Comparison of ENCODE assay signal across 38 cellular contexts in the genomic region with DNA sequence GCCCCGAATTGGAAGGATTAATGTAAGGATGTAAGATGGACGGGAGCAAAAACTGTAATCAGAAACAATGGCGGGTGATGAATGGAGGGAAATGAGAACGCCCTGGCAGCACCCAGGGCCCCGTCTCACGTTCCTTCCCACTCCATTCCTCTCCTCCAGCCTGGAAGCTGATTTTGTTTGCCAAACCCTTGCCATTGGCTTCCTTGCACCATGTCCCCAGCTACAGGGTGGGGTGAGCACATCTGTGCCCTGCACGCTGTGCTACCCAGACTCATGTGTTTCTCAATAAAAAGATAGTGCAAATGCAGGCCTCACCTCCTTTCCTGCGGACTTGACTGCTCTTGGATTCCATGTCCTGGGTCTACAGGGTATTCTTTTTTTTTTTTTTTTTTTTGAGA. TPM values are rescaled to one million over a fixed set of nuclear protein-coding genes. Genes with fewer than 3 reads are reported as not detected.
"Had no signal": no experiment of that assay in that cellular context is flagged by ENCODE, and none has a peak within 500 bp of the region (broad histone marks: within the 10 kb centered on the region; RNA-seq: fewer than 3 reads in every experiment).

No MANE protein-coding gene starts in this region.

- H3K27me3 ChIP-seq: adrenal gland, body of pancreas, brain microvascular endothelial cell, breast epithelium had no signal

- H3K4me3 Mint-ChIP-seq: activated B cell treated with CpG ODN at 0.5 μM for 24 hours; activated CD4-positive, alpha-beta memory T cell treated with anti-CD3 and anti-CD28 coated beads for 36 hours; activated CD4-positive, alpha-beta T cell treated with anti-CD3 and anti-CD28 coated beads, Interleukin-2, amount 10 ng/mL, durations not matched to agents 24 days and 14 days; activated CD8-positive, alpha-beta T cell treated with anti-CD3 and anti-CD28 coated beads for 36 hours; activated naive CD4-positive, alpha-beta T cell treated with anti-CD3 and anti-CD28 coated beads for 36 hours; activated naive CD8-positive, alpha-beta T cell treated with anti-CD3 and anti-CD28 coated beads for 36 hours; activated T-cell treated with anti-CD3 and anti-CD28 coated beads, Interleukin-2, amount 50 U/mL, for 4 hours; activated T-cell treated with anti-CD3 and anti-CD28 coated beads, Interleukin-2, amount 50 U/mL, for 72 hours; activated T-helper 1 cell treated with anti-CD3 and anti-CD28 coated beads, Interleukin-12 subunit alpha, Interleukin-12 subunit beta, Interleukin-2, Interleukin-4 antibody, amounts not matched to agents 30 ng/mL and 10 ng/mL and 1 ng/mL, durations not matched to agents 14 hours and 24 hours and 36 hours; activated T-helper 17 cell treated with anti-CD3 and anti-CD28 coated beads, Interleukin-2, amount 50 U/mL, for 72 hours; T-helper 1 cell treated with Interleukin-12 subunit alpha and Interleukin-12 subunit beta and Interleukin-4 antibody, amounts not matched to agents 30 μg/mL and 1 μg/mL, for 36 hours; T-helper 2 cell treated with Interferon-gamma antibody and Interleukin-4, amounts not matched to agents 5 μg/mL and 100 μg/mL, for 36 hours had no signal

- H3K4me3 ChIP-seq: adrenal gland, body of pancreas, breast epithelium had no signal

- H3K36me3 ChIP-seq: adrenal gland, brain microvascular endothelial cell, breast epithelium had no signal

- H3K27ac Mint-ChIP-seq: activated B cell treated with CpG ODN at 0.5 μM for 24 hours; activated CD4-positive, alpha-beta memory T cell treated with anti-CD3 and anti-CD28 coated beads for 36 hours; activated CD4-positive, alpha-beta T cell treated with anti-CD3 and anti-CD28 coated beads, Interleukin-2, amount 10 ng/mL, durations not matched to agents 24 days and 14 days; activated CD8-positive, alpha-beta T cell treated with anti-CD3 and anti-CD28 coated beads for 36 hours; activated naive CD4-positive, alpha-beta T cell treated with anti-CD3 and anti-CD28 coated beads for 36 hours; activated naive CD4-positive, alpha-beta T cell treated with anti-CD3 and anti-CD28 coated beads, Interleukin-2, amount 50 U/mL, for 72 hours; activated naive CD8-positive, alpha-beta T cell treated with anti-CD3 and anti-CD28 coated beads for 36 hours; activated T-cell treated with anti-CD3 and anti-CD28 coated beads, Interleukin-2, amount 50 U/mL, for 72 hours; activated T-helper 1 cell treated with anti-CD3 and anti-CD28 coated beads, Interleukin-12 subunit alpha, Interleukin-12 subunit beta, Interleukin-2, Interleukin-4 antibody, amounts not matched to agents 30 ng/mL and 10 ng/mL and 1 ng/mL, durations not matched to agents 14 hours and 24 hours and 36 hours; activated T-helper 17 cell treated with anti-CD3 and anti-CD28 coated beads, Interleukin-2, amount 50 U/mL, for 72 hours; T-helper 1 cell treated with Interleukin-12 subunit alpha and Interleukin-12 subunit beta and Interleukin-4 antibody, amounts not matched to agents 30 μg/mL and 1 μg/mL, for 36 hours; T-helper 2 cell treated with Interferon-gamma antibody and Interleukin-4, amounts not matched to agents 5 μg/mL and 100 μg/mL, for 36 hours had no signal

- H3K9me3 Mint-ChIP-seq: activated B cell treated with CpG ODN at 0.5 μM for 24 hours; activated CD4-positive, alpha-beta memory T cell treated with anti-CD3 and anti-CD28 coated beads for 36 hours; activated CD4-positive, alpha-beta T cell treated with anti-CD3 and anti-CD28 coated beads, Interleukin-2, amount 10 ng/mL, durations not matched to agents 24 days and 14 days; activated CD8-positive, alpha-beta T cell treated with anti-CD3 and anti-CD28 coated beads for 36 hours; activated naive CD4-positive, alpha-beta T cell treated with anti-CD3 and anti-CD28 coated beads for 36 hours; activated naive CD4-positive, alpha-beta T cell treated with anti-CD3 and anti-CD28 coated beads, Interleukin-2, amount 50 U/mL, for 72 hours; activated naive CD8-positive, alpha-beta T cell treated with anti-CD3 and anti-CD28 coated beads for 36 hours; activated T-cell treated with anti-CD3 and anti-CD28 coated beads, Interleukin-2, amount 50 U/mL, for 4 hours; activated T-helper 1 cell treated with anti-CD3 and anti-CD28 coated beads, Interleukin-12 subunit alpha, Interleukin-12 subunit beta, Interleukin-2, Interleukin-4 antibody, amounts not matched to agents 30 ng/mL and 10 ng/mL and 1 ng/mL, durations not matched to agents 14 hours and 24 hours and 36 hours; activated T-helper 17 cell treated with anti-CD3 and anti-CD28 coated beads, Interleukin-2, amount 50 U/mL, for 72 hours; T-helper 1 cell treated with Interleukin-12 subunit alpha and Interleukin-12 subunit beta and Interleukin-4 antibody, amounts not matched to agents 30 μg/mL and 1 μg/mL, for 36 hours; T-helper 2 cell treated with Interferon-gamma antibody and Interleukin-4, amounts not matched to agents 5 μg/mL and 100 μg/mL, for 36 hours had no signal

- DNase-seq: activated B cell treated with CpG ODN at 0.5 μM for 24 hours; activated CD4-positive, alpha-beta memory T cell treated with anti-CD3 and anti-CD28 coated beads for 36 hours; activated CD4-positive, alpha-beta T cell treated with anti-CD3 and anti-CD28 coated beads, Interleukin-2, amount 10 ng/mL, durations not matched to agents 24 days and 14 days; activated CD4-positive, alpha-beta T cell treated with anti-CD3 and anti-CD28 coated beads, Interleukin-2, amount 50 U/mL, for 1 hour; activated CD4-positive, alpha-beta T cell treated with anti-CD3 and anti-CD28 coated beads, Interleukin-2, amount 50 U/mL, for 4 hours; activated CD4-positive, CD25-positive, alpha-beta regulatory T cell treated with anti-CD3 and anti-CD28 coated beads, Interleukin-2, amount 50 U/mL, for 72 hours; activated CD8-positive, alpha-beta memory T cell treated with anti-CD3 and anti-CD28 coated beads, Interleukin-2, amount 50 U/mL, for 4 hours; activated CD8-positive, alpha-beta T cell treated with anti-CD3 and anti-CD28 coated beads for 36 hours; activated effector memory CD4-positive, alpha-beta T cell treated with anti-CD3 and anti-CD28 coated beads, Interleukin-2, amount 50 U/mL, for 16 hours; activated gamma-delta T cell treated with Interleukin-2 at 50 U/mL for 16 hours; activated naive CD4-positive, alpha-beta T cell; activated naive CD4-positive, alpha-beta T cell treated with anti-CD3 and anti-CD28 coated beads for 36 hours; activated naive CD4-positive, alpha-beta T cell treated with anti-CD3 and anti-CD28 coated beads, Interleukin-2, amount 50 U/mL, for 16 hours; activated naive CD8-positive, alpha-beta T cell treated with anti-CD3 and anti-CD28 coated beads for 36 hours; activated T-cell treated with anti-CD3 and anti-CD28 coated beads for 4 hours; activated T-cell treated with anti-CD3 and anti-CD28 coated beads, Interleukin-2, amount 50 U/mL, for 1 hour; activated T-cell treated with anti-CD3 and anti-CD28 coated beads, Interleukin-2, amount 50 U/mL, for 4 hours; activated T-cell treated with anti-CD3 and anti-CD28 coated beads, Interleukin-2, amount 50 U/mL, for 72 hours; adrenal gland; amniotic stem cell; aorta; body of pancreas; brain microvascular endothelial cell; central memory CD4-positive, alpha-beta T cell; SW 1271; T-helper 1 cell; T-helper 2 cell; T-helper 9 cell had no signal

- H3K4me1 Mint-ChIP-seq: activated B cell treated with CpG ODN at 0.5 μM for 24 hours; activated CD4-positive, alpha-beta T cell treated with anti-CD3 and anti-CD28 coated beads, Interleukin-2, amount 10 ng/mL, durations not matched to agents 24 days and 14 days; activated naive CD8-positive, alpha-beta T cell treated with anti-CD3 and anti-CD28 coated beads for 36 hours; activated T-helper 17 cell treated with anti-CD3 and anti-CD28 coated beads, Interleukin-2, amount 50 U/mL, for 72 hours had no signal

- H3K27me3 Mint-ChIP-seq: activated B cell treated with CpG ODN at 0.5 μM for 24 hours; activated CD4-positive, alpha-beta memory T cell treated with anti-CD3 and anti-CD28 coated beads for 36 hours had no signal

- H3K9me3 ChIP-seq: adrenal gland, body of pancreas, breast epithelium had no signal

- H3K27ac ChIP-seq: adrenal gland, body of pancreas, brain microvascular endothelial cell, breast epithelium, VCaP had no signal

- H3K36me3 Mint-ChIP-seq: activated CD4-positive, alpha-beta memory T cell treated with anti-CD3 and anti-CD28 coated beads for 36 hours; activated naive CD4-positive, alpha-beta T cell treated with anti-CD3 and anti-CD28 coated beads, Interleukin-2, amount 50 U/mL, for 72 hours; activated naive CD8-positive, alpha-beta T cell treated with anti-CD3 and anti-CD28 coated beads for 36 hours had no signal

- H3K4me1 ChIP-seq: adrenal gland, breast epithelium had no signal

RNA-seq across cellular contexts. Expression of a gene that starts 26.7 kb away (rescaled TPM):
- total RNA-seq: activated B cell treated with CpG ODN at 0.5 μM for 24 hours; activated CD4-positive, alpha-beta memory T cell treated with anti-CD3 and anti-CD28 coated beads for 36 hours; activated CD4-positive, alpha-beta T cell treated with anti-CD3 and anti-CD28 coated beads, Interleukin-2, amount 10 ng/mL, durations not matched to agents 24 days and 14 days; activated CD8-positive, alpha-beta memory T cell treated with anti-CD3 and anti-CD28 coated beads for 36 hours; activated CD8-positive, alpha-beta T cell treated with anti-CD3 and anti-CD28 coated beads for 36 hours; activated naive CD4-positive, alpha-beta T cell treated with anti-CD3 and anti-CD28 coated beads for 36 hours; activated naive CD8-positive, alpha-beta T cell treated with anti-CD3 and anti-CD28 coated beads for 36 hours; activated T-cell treated with anti-CD3 and anti-CD28 coated beads, Interleukin-2, amount 50 U/mL, for 4 hours; activated T-cell treated with anti-CD3 and anti-CD28 coated beads, Interleukin-2, amount 50 U/mL, for 72 hours; activated T-helper 1 cell treated with anti-CD3 and anti-CD28 coated beads, Interleukin-12 subunit alpha, Interleukin-12 subunit beta, Interleukin-2, Interleukin-4 antibody, amounts not matched to agents 30 ng/mL and 10 ng/mL and 1 ng/mL, durations not matched to agents 14 hours and 24 hours and 36 hours; activated T-helper 17 cell treated with anti-CD3 and anti-CD28 coated beads, Interleukin-2, amount 50 U/mL, for 72 hours; adrenal gland; aorta; astrocyte; body of pancreas; breast epithelium; cardiac septum had no signal
- polyA plus RNA-seq: adrenal gland, aorta had no signal
